1 cellular context compared by ENCODE assay signal in genomic region chrX:48956728-48957414, GRCh38.
A peak's percentile ranks its signal among the peaks of the same experiment; 100 is the strongest.
TF ChIP-seq lines count a peak whose summit lies in the region.

No MANE protein-coding gene starts in this region.

TF ChIP-seq in HepG2, 621 proteins besides CTCF, POLR2A, EP300 and RAD21:
- peak; percentile 22; the same call in 1 of the 2 replicates for TF ChIP-seq UBTF (CRISPR knock-in tag; IDR thresholded peaks at IDR 0.05)
- 0 out of 2 replicates have a peak, but pooled peaks have one; percentile 29 for TF ChIP-seq ZC3H13 (CRISPR knock-in tag; IDR thresholded peaks at IDR 0.05)
- TF ChIP-seq RBFOX2 (IDR thresholded peaks at IDR 0.05; ENCODE audit: low read depth, low read length): peak; percentile 36
- TF ChIP-seq FOXO4 (CRISPR knock-in tag; conservative IDR thresholded peaks at IDR 0.05): 0 out of 2 replicates have a peak, but pooled peaks have one; percentile 18
- TF ChIP-seq AGO2 (optimal IDR thresholded peaks at IDR 0.05; ENCODE audit: low read depth, low read length): peak; percentile 61
- TF ChIP-seq ZFP41 (CRISPR knock-in tag; IDR thresholded peaks at IDR 0.05; ENCODE audit: borderline replicate concordance): no peak
- 0 out of 2 replicates have a peak, but pooled peaks have one; percentile 8 for TF ChIP-seq ZNF768 (CRISPR knock-in tag; IDR thresholded peaks at IDR 0.05)
- 0 out of 2 replicates have a peak, but pooled peaks have one; percentile 11 for TF ChIP-seq ZBTB2 (CRISPR knock-in tag; IDR thresholded peaks at IDR 0.05; ENCODE audit: low read depth)
- TF ChIP-seq ZNF280D (CRISPR knock-in tag; IDR thresholded peaks at IDR 0.05): no peak
